Comparison of ENCODE assay signal across 18 cellular contexts in the genomic region with DNA sequence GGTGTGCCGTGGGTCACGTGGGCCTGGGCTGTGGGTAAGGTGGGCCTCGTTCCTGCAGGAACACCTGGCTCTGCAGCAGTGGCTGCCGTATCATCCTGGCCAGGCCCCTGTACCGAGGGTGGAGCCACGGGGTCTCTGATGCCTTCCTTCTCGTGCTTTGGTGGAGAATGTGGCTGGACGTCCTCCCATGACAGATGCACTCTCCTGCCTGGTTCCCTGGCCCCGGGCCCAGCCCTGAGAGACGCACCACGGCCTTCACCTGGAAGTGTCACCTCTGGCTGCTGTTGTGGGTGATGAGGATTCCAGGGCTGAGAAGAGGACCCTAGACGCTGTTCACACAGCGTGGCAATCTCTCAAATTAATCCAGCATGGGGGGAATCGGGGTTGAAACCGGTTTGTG.
"Had no signal": no experiment of that assay in that cellular context is flagged by ENCODE, and none has a peak within 500 bp of the region (broad histone marks: within the 10 kb centered on the region; RNA-seq: fewer than 3 reads in every experiment).

No MANE protein-coding gene starts in this region.

- H3K9me3 Mint-ChIP-seq: activated CD4-positive, alpha-beta T cell treated with anti-CD3 and anti-CD28 coated beads, Interleukin-2, amount 10 ng/mL, durations not matched to agents 24 days and 14 days; naive thymus-derived CD4-positive, alpha-beta T cell; T-helper 2 cell treated with Interferon-gamma antibody and Interleukin-4, amounts not matched to agents 5 μg/mL and 100 μg/mL, for 36 hours had no signal

- H3K27me3 Mint-ChIP-seq: activated CD4-positive, alpha-beta T cell treated with anti-CD3 and anti-CD28 coated beads, Interleukin-2, amount 10 ng/mL, durations not matched to agents 24 days and 14 days; naive thymus-derived CD4-positive, alpha-beta T cell had no signal

- H3K4me3 Mint-ChIP-seq: activated CD4-positive, alpha-beta T cell treated with anti-CD3 and anti-CD28 coated beads, Interleukin-2, amount 10 ng/mL, durations not matched to agents 24 days and 14 days; naive thymus-derived CD4-positive, alpha-beta T cell; T-helper 2 cell treated with Interferon-gamma antibody and Interleukin-4, amounts not matched to agents 5 μg/mL and 100 μg/mL, for 36 hours had no signal

- H3K27ac ChIP-seq: adrenal gland, breast epithelium, hepatocyte, pancreas, tibial artery had no signal

- H3K27ac Mint-ChIP-seq: T-helper 2 cell treated with Interferon-gamma antibody and Interleukin-4, amounts not matched to agents 5 μg/mL and 100 μg/mL, for 36 hours had no signal

- H3K4me3 ChIP-seq: adrenal gland, breast epithelium, hepatocyte, pancreas, tibial artery had no signal

- H3K79me2 ChIP-seq: hepatocyte had no signal

- H2AFZ ChIP-seq: hepatocyte had no signal

- H3K9me3 ChIP-seq: adrenal gland, breast epithelium, pancreas, tibial artery had no signal

- H3K4me2 ChIP-seq: hepatocyte had no signal

- ATAC-seq: pancreas had no signal

- H3K27me3 ChIP-seq: adrenal gland, breast epithelium, hepatocyte, pancreas, tibial artery had no signal

- H3K4me1 ChIP-seq: adrenal gland, breast epithelium, pancreas had no signal

- DNase-seq: activated CD4-positive, alpha-beta T cell treated with anti-CD3 and anti-CD28 coated beads, Interleukin-2, amount 10 ng/mL, durations not matched to agents 24 days and 14 days; activated CD4-positive, CD25-positive, alpha-beta regulatory T cell; activated CD8-positive, alpha-beta memory T cell treated with anti-CD3 and anti-CD28 coated beads for 24 hours; activated CD8-positive, alpha-beta memory T cell treated with anti-CD3 and anti-CD28 coated beads, Interleukin-2, amount 50 U/mL, for 48 hours; activated naive CD4-positive, alpha-beta T cell; adrenal gland; cerebellar nuclear complex; cortex of kidney; mesenchymal stem cell; naive thymus-derived CD4-positive, alpha-beta T cell; pancreas; stimulated activated naive CD4-positive, alpha-beta T cell; substantia nigra; SW 1271; tibial artery had no signal

- H3K36me3 ChIP-seq: breast epithelium, pancreas had no signal
